13 cellular contexts compared by ENCODE assay signal in the genomic region with DNA sequence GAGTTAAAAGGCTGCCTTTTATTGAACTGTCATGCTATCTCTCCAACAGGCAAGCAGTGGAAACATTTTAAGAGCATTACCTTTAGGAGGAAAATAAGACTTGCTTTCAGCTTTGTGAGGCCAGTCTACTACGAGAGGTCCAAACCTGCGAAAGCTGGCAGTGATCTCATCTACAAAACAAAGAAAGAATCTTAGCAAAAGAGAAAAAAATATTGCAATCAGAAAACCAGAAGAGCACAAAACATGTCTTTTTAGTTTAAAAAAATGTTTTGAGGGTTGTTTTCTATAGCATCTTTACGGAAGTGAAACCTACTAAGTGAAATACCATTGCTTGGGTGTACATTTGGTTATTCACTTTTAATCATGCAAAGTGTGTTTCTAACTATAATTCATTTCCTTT.
A peak's percentile ranks its signal among the peaks of the same experiment; 100 is the strongest.
DNase-seq lines count a peak whose midpoint lies in the region; ATAC-seq and TF ChIP-seq lines count a peak whose summit lies in the region.
"Had no signal": no experiment of that assay in that cellular context is flagged by ENCODE, and none has a peak within 500 bp of the region (broad histone marks: within the 10 kb centered on the region; RNA-seq: fewer than 3 reads in every experiment).

No MANE protein-coding gene starts in this region.

- 70 to 71% methylated on average over 1 to 3 of the region's 3 CpGs for WGBS in gastroesophageal sphincter (ENCODE audit: low coverage in 1 of 2), 2 donors
- WGBS in lower leg skin, 2 donors = 87 to 92% methylated on average over 3 of the region's 3 CpGs

- H3K27me3 ChIP-seq in gastroesophageal sphincter = no peaks in the 10 kb centered on the region

- no peak for TF ChIP-seq POLR2A in gastroesophageal sphincter (IDR thresholded peaks at IDR 0.05)
- no peak for TF ChIP-seq POLR2A in lower leg skin (IDR thresholded peaks at IDR 0.05)

- H3K9me3 ChIP-seq in gastroesophageal sphincter = no peaks in the 10 kb centered on the region

- peaks cover 0 to 54% (median 6%) of the 10 kb centered on the region in 3 donors for H3K4me1 ChIP-seq in gastroesophageal sphincter

- ATAC-seq in GM18858 (IDR thresholded peaks at IDR 0.05; ENCODE audit: unreplicated experiment) = peak; percentile 74
- ATAC-seq in GM21786 (IDR thresholded peaks at IDR 0.05; ENCODE audit: unreplicated experiment) = peak; percentile 77
- peak; percentile 80 for ATAC-seq in HG03460 (IDR thresholded peaks at IDR 0.05; ENCODE audit: unreplicated experiment)
- no peak for ATAC-seq in gastroesophageal sphincter
- no peak for ATAC-seq in omental fat pad (ENCODE audit: low FRiP score)
- ATAC-seq: activated T-cell treated with anti-CD3 and anti-CD28 coated beads, Interleukin-2, amount 50 U/mL, for 72 hours had no signal

- DNase-seq in activated CD4-positive, alpha-beta T cell treated with anti-CD3 and anti-CD28 coated beads for 48 hours = no peak
- no peak for DNase-seq in lower leg skin (ENCODE audit: low spot score in 2 of 2)
- no peak for DNase-seq in omental fat pad (ENCODE audit: low spot score)
- no peak for DNase-seq in T1000 (lab: John Stamatoyannopoulos, UW)
- DNase-seq: activated T-cell treated with anti-CD3 and anti-CD28 coated beads, Interleukin-2, amount 50 U/mL, for 72 hours; dermis blood vessel endothelial cell; DND-41; NCI-H2081 had no signal

- TF ChIP-seq EP300 in gastroesophageal sphincter (IDR thresholded peaks at IDR 0.05) = no peak

- H3K4me3 ChIP-seq in gastroesophageal sphincter (no peak overlapping the region), lower leg skin (ENCODE audit: low read depth, poor library complexity, severe bottlenecking) (no peak overlapping the region)

- H3K27ac ChIP-seq in gastroesophageal sphincter = peak overlapping the region; percentile 24 to 44 (median 33)
- H3K27ac ChIP-seq: HL-60 had no signal

- TF ChIP-seq CTCF in gastroesophageal sphincter (IDR thresholded peaks at IDR 0.05) = no peak
- no peak for TF ChIP-seq CTCF in lower leg skin (IDR thresholded peaks at IDR 0.05)
- TF ChIP-seq CTCF in omental fat pad (IDR thresholded peaks at IDR 0.05) = no peak

- H3K36me3 ChIP-seq in gastroesophageal sphincter = peaks cover 0 to 3% of the 10 kb centered on the region in 2 donors

- intact Hi-C loops in lower leg skin (cut with DNase I; ENCODE audit: low total_unique reads) = no loop called here

Comparison
In these comparisons a context has a peak if more than half of its experiments do, and no peak if none do; other contexts are left out.
1. ATAC-seq: peak in GM18858 (single experiment), GM21786 (single experiment) and HG03460 (single experiment); none in gastroesophageal sphincter (single experiment) and omental fat pad (single experiment).